Comparison of ENCODE assay signal across 1 cellular context in genomic region chr5:132293066-132293991, GRCh38.
TF ChIP-seq lines count a peak whose summit lies in the region.

No MANE protein-coding gene starts in this region.

TF ChIP-seq in HepG2, 621 proteins besides CTCF, POLR2A, EP300 and RAD21 (continued from another document and continues in another):
- TF ChIP-seq, protein P1, sequence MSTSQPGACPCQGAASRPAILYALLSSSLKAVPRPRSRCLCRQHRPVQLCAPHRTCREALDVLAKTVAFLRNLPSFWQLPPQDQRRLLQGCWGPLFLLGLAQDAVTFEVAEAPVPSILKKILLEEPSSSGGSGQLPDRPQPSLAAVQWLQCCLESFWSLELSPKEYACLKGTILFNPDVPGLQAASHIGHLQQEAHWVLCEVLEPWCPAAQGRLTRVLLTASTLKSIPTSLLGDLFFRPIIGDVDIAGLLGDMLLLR (CRISPR knock-in tag; IDR thresholded peaks at IDR 0.05) = no peak; the same call in 1 of the 2 replicates
- no peak for TF ChIP-seq ATF2 (CRISPR knock-in tag; IDR thresholded peaks at IDR 0.05)
- peak; percentile 48 for TF ChIP-seq THAP11 (CRISPR knock-in tag; IDR thresholded peaks at IDR 0.05)
- peak; percentile 89 for TF ChIP-seq ZBTB37 (CRISPR knock-in tag; IDR thresholded peaks at IDR 0.05)
- TF ChIP-seq DR1 (CRISPR knock-in tag; IDR thresholded peaks at IDR 0.05) = no peak; the same call in 1 of the 2 replicates
- TF ChIP-seq ZNF737 (CRISPR knock-in tag; IDR thresholded peaks at IDR 0.05; ENCODE audit: borderline replicate concordance) = no peak
- TF ChIP-seq ZBTB8A (CRISPR knock-in tag; IDR thresholded peaks at IDR 0.05; ENCODE audit: borderline replicate concordance, low read depth) = 0 out of 2 replicates have a peak, but pooled peaks have one; percentile 44
- TF ChIP-seq MXD4 (CRISPR knock-in tag; IDR thresholded peaks at IDR 0.05) = no peak; the same call in 1 of the 2 replicates
- TF ChIP-seq MED13 (CRISPR knock-in tag; IDR thresholded peaks at IDR 0.05) = 0 out of 2 replicates have a peak, but pooled peaks have one; percentile 56
- peak; percentile 73; the same call in 1 of the 2 replicates for TF ChIP-seq ZHX1 (CRISPR knock-in tag; IDR thresholded peaks at IDR 0.05; ENCODE audit: low read depth)
- TF ChIP-seq ZNF780A (CRISPR knock-in tag; IDR thresholded peaks at IDR 0.05) = no peak
- TF ChIP-seq, protein P2, sequence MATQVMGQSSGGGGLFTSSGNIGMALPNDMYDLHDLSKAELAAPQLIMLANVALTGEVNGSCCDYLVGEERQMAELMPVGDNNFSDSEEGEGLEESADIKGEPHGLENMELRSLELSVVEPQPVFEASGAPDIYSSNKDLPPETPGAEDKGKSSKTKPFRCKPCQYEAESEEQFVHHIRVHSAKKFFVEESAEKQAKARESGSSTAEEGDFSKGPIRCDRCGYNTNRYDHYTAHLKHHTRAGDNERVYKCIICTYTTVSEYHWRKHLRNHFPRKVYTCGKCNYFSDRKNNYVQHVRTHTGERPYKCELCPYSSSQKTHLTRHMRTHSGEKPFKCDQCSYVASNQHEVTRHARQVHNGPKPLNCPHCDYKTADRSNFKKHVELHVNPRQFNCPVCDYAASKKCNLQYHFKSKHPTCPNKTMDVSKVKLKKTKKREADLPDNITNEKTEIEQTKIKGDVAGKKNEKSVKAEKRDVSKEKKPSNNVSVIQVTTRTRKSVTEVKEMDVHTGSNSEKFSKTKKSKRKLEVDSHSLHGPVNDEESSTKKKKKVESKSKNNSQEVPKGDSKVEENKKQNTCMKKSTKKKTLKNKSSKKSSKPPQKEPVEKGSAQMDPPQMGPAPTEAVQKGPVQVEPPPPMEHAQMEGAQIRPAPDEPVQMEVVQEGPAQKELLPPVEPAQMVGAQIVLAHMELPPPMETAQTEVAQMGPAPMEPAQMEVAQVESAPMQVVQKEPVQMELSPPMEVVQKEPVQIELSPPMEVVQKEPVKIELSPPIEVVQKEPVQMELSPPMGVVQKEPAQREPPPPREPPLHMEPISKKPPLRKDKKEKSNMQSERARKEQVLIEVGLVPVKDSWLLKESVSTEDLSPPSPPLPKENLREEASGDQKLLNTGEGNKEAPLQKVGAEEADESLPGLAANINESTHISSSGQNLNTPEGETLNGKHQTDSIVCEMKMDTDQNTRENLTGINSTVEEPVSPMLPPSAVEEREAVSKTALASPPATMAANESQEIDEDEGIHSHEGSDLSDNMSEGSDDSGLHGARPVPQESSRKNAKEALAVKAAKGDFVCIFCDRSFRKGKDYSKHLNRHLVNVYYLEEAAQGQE (IDR thresholded peaks at IDR 0.05; ENCODE audit: borderline replicate concordance in 1 of 2, low read depth in 1 of 2, low read length in 2 of 2) = no peak
- TF ChIP-seq ZC3H13 (CRISPR knock-in tag; IDR thresholded peaks at IDR 0.05) = no peak; the same call in 1 of the 2 replicates
- TF ChIP-seq ZSCAN5A (CRISPR knock-in tag; IDR thresholded peaks at IDR 0.05; ENCODE audit: borderline replicate concordance) = no peak
- TF ChIP-seq ERF (CRISPR knock-in tag; IDR thresholded peaks at IDR 0.05) = peak; percentile 71
- no peak for TF ChIP-seq ZNF337 (CRISPR knock-in tag; IDR thresholded peaks at IDR 0.05; ENCODE audit: borderline replicate concordance, low read depth)
- TF ChIP-seq TBX2 (CRISPR knock-in tag; IDR thresholded peaks at IDR 0.05; ENCODE audit: borderline replicate concordance) = no peak; the same call in 1 of the 2 replicates
- no peak for TF ChIP-seq ZNF354B (CRISPR knock-in tag; IDR thresholded peaks at IDR 0.05)
- TF ChIP-seq, protein P3, sequence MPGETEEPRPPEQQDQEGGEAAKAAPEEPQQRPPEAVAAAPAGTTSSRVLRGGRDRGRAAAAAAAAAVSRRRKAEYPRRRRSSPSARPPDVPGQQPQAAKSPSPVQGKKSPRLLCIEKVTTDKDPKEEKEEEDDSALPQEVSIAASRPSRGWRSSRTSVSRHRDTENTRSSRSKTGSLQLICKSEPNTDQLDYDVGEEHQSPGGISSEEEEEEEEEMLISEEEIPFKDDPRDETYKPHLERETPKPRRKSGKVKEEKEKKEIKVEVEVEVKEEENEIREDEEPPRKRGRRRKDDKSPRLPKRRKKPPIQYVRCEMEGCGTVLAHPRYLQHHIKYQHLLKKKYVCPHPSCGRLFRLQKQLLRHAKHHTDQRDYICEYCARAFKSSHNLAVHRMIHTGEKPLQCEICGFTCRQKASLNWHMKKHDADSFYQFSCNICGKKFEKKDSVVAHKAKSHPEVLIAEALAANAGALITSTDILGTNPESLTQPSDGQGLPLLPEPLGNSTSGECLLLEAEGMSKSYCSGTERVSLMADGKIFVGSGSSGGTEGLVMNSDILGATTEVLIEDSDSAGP (CRISPR knock-in tag; IDR thresholded peaks at IDR 0.05; ENCODE audit: borderline replicate concordance) = peak; percentile 79; the same call in 1 of the 2 replicates
- TF ChIP-seq HNF1B (CRISPR knock-in tag; IDR thresholded peaks at IDR 0.05) = no peak; the same call in none of the 2 replicates
- no peak for TF ChIP-seq SMARCE1 (IDR thresholded peaks at IDR 0.05; ENCODE audit: borderline replicate concordance)
- no peak for TF ChIP-seq DNMT3B (CRISPR knock-in tag; conservative IDR thresholded peaks at IDR 0.05)
- TF ChIP-seq ZNF572 (CRISPR knock-in tag; IDR thresholded peaks at IDR 0.05) = no peak
- no peak for TF ChIP-seq HNRNPH1 (optimal IDR thresholded peaks at IDR 0.05; ENCODE audit: low read depth, low read length)
- no peak for TF ChIP-seq PHB2 (IDR thresholded peaks at IDR 0.05; ENCODE audit: partially characterized antibody)
- no peak for TF ChIP-seq ZNF207 (IDR thresholded peaks at IDR 0.05; ENCODE audit: borderline replicate concordance)
- peak; percentile 17; the same call in 1 of the 2 replicates for TF ChIP-seq CBX5 (CRISPR knock-in tag; IDR thresholded peaks at IDR 0.05; ENCODE audit: borderline replicate concordance)
- TF ChIP-seq CREBL2 (CRISPR knock-in tag; IDR thresholded peaks at IDR 0.05; ENCODE audit: borderline replicate concordance) = 0 out of 2 replicates have a peak, but pooled peaks have one; percentile 87
- peak; percentile 72; the same call in 1 of the 2 replicates for TF ChIP-seq THAP9 (CRISPR knock-in tag; IDR thresholded peaks at IDR 0.05; ENCODE audit: borderline replicate concordance)
- no peak; the same call in 1 of the 2 replicates for TF ChIP-seq ZBTB1 (CRISPR knock-in tag; IDR thresholded peaks at IDR 0.05; ENCODE audit: borderline replicate concordance)
- no peak; the same call in 1 of the 2 replicates for TF ChIP-seq ZNF296 (CRISPR knock-in tag; conservative IDR thresholded peaks at IDR 0.05)
- peak; percentile 26 for TF ChIP-seq SKI (IDR thresholded peaks at IDR 0.05; ENCODE audit: partially characterized antibody)
- no peak for TF ChIP-seq ZNF790 (CRISPR knock-in tag; IDR thresholded peaks at IDR 0.05; ENCODE audit: borderline replicate concordance)
- TF ChIP-seq FOXA3 (CRISPR knock-in tag; IDR thresholded peaks at IDR 0.05) = 0 out of 2 replicates have a peak, but pooled peaks have one; percentile 3
- TF ChIP-seq ZSCAN22 (CRISPR knock-in tag; IDR thresholded peaks at IDR 0.05) = peak; percentile 55; the same call in 1 of the 2 replicates
- TF ChIP-seq RARG (CRISPR knock-in tag; IDR thresholded peaks at IDR 0.05; ENCODE audit: low read depth) = no peak
- peak; percentile 75; the same call in 1 of the 2 replicates for TF ChIP-seq NR2C2 (CRISPR knock-in tag; IDR thresholded peaks at IDR 0.05; ENCODE audit: borderline replicate concordance)
- TF ChIP-seq ARNTL (CRISPR knock-in tag; IDR thresholded peaks at IDR 0.05) = no peak
- TF ChIP-seq SRY (CRISPR knock-in tag; IDR thresholded peaks at IDR 0.05) = no peak
- TF ChIP-seq HMGA1 (CRISPR knock-in tag; conservative IDR thresholded peaks at IDR 0.05) = no peak
- no peak for TF ChIP-seq ZNF83 (CRISPR knock-in tag; IDR thresholded peaks at IDR 0.05; ENCODE audit: borderline replicate concordance)
- 0 out of 2 replicates have a peak, but pooled peaks have one; percentile 9 for TF ChIP-seq NFYB (CRISPR knock-in tag; IDR thresholded peaks at IDR 0.05)
- peak; percentile 60 for TF ChIP-seq ZNF607 (CRISPR knock-in tag; IDR thresholded peaks at IDR 0.05; ENCODE audit: borderline replicate concordance)
- peak; percentile 82; the same call in 1 of the 2 replicates for TF ChIP-seq TMF1 (CRISPR knock-in tag; IDR thresholded peaks at IDR 0.05; ENCODE audit: low read depth)
- TF ChIP-seq ZNF510 (CRISPR knock-in tag; IDR thresholded peaks at IDR 0.05; ENCODE audit: low read depth) = peak; percentile 78; the same call in 1 of the 2 replicates
- TF ChIP-seq KAT8 (CRISPR knock-in tag; IDR thresholded peaks at IDR 0.05) = no peak; the same call in 1 of the 2 replicates
